In genomic region chr2:155377178-155377780, GRCh38 we compare ENCODE assay signal across 9 cellular contexts.
DNase-seq lines count a peak whose midpoint lies in the region; ATAC-seq and TF ChIP-seq lines count a peak whose summit lies in the region.
"Had no signal": no experiment of that assay in that cellular context is flagged by ENCODE, and none has a peak within 500 bp of the region (broad histone marks: within the 10 kb centered on the region; RNA-seq: fewer than 3 reads in every experiment).

No MANE protein-coding gene starts in this region.

- H3K4me3 ChIP-seq in HEK293 (ENCODE audit: low read depth, low read length) (no peak overlapping the region), dorsolateral prefrontal cortex (no peak overlapping the region), retinal pigment epithelial cell (ENCODE audit: low read length) (no peak overlapping the region)

- no peak overlapping the region for H3K4me3 Mint-ChIP-seq in CD4-positive, alpha-beta T cell

- no peaks in the 10 kb centered on the region for H3K27me3 ChIP-seq in CD4-positive, alpha-beta T cell (ENCODE audit: control insufficient read depth, insufficient read depth, low read length)
- H3K27me3 ChIP-seq in dorsolateral prefrontal cortex = no peaks in the 10 kb centered on the region

- no peaks in the 10 kb centered on the region for H3K36me3 ChIP-seq in HEK293 (ENCODE audit: control insufficient read depth in 2 of 2, insufficient read depth in 1 of 2, low read length in 2 of 2)

- H3K27ac ChIP-seq in CD4-positive, alpha-beta T cell (ENCODE audit: low read depth, low read length) = no peak overlapping the region
- no peak overlapping the region for H3K27ac ChIP-seq in HEK293 (ENCODE audit: extremely low read depth, low read depth, low read length)
- peak overlapping the region in 1 of 59 donors; percentile 22 for H3K27ac ChIP-seq in dorsolateral prefrontal cortex
- no peak overlapping the region for H3K27ac ChIP-seq in substantia nigra (ENCODE audit: low read depth, low read length, poor library complexity, severe bottlenecking)
- H3K27ac ChIP-seq: HL-60 had no signal

- no peak for ATAC-seq in CD4-positive, alpha-beta T cell (ENCODE audit: poor library complexity)

- no peaks in the 10 kb centered on the region for H3K9me3 ChIP-seq in CD4-positive, alpha-beta T cell (ENCODE audit: control insufficient read depth, low read length)
- H3K9me3 ChIP-seq in HEK293 (ENCODE audit: control insufficient read depth, insufficient read depth, low read depth, low read length) = no peaks in the 10 kb centered on the region

- POLR2A ChIA-PET in CD4-positive, alpha-beta T cell (lab: Charles Lee) = no interaction called here
- POLR2A ChIA-PET in HEK293 (lab: Yijun Ruan, JAX) = no interaction called here

- CTCF ChIA-PET in CD4-positive, alpha-beta T cell (lab: Charles Lee) = no interaction called here
- CTCF ChIA-PET in HEK293 (lab: Yijun Ruan, JAX) = interaction anchor here (0.5 to 3.7 kb wide), 15 partner anchors 9 to 1925 kb away, joined by 3 to 21 read pairs (median 3); no protein-coding TSS in a partner anchor

- no peaks in the 10 kb centered on the region for H3K4me1 Mint-ChIP-seq in CD4-positive, alpha-beta T cell (ENCODE audit: low read depth)

- peak; percentile 19 for TF ChIP-seq CTCF in CD4-positive, alpha-beta T cell (IDR thresholded peaks at IDR 0.05)
- no peak for TF ChIP-seq CTCF in HEK293 (tag by site-specific recombination; IDR thresholded peaks at IDR 0.05)
- TF ChIP-seq CTCF in dorsolateral prefrontal cortex (IDR thresholded peaks at IDR 0.05 in 54 of 56, conservative IDR thresholded peaks at IDR 0.05 in 2 of 56; ENCODE audit: low read depth in 1 of 56, partially characterized antibody in 56 of 56) = peak; percentile 26 to 84 (median 63)
- TF ChIP-seq CTCF in retinal pigment epithelial cell (conservative IDR thresholded peaks at IDR 0.05; ENCODE audit: low read depth, low read length) = peak; percentile 29

- no peaks in the 10 kb centered on the region for H3K9me3 Mint-ChIP-seq in CD4-positive, alpha-beta T cell

- intact Hi-C loops in CD4-positive, alpha-beta T cell (cut with DNase I, micrococcal nuclease) = loop anchor here (1.0 to 10.0 kb wide), 4 partner anchors 1212 to 1815 kb away; no protein-coding TSS in a partner anchor
- intact Hi-C loops in dorsolateral prefrontal cortex (cut with DNase I) = loop anchor here (5.0 to 10.0 kb wide), 6 partner anchors 438 to 1815 kb away; partner anchors contain the start of gene NR4A2 (in 2 of the 2)

- no peaks in the 10 kb centered on the region for H3K27me3 Mint-ChIP-seq in CD4-positive, alpha-beta T cell

- DNase-seq in CD4-positive, alpha-beta T cell = no peak
- DNase-seq in NCI-H748 treated with DMSO at 0.1 percent for 48 hours (lab: John Stamatoyannopoulos, UW) (peak; percentile 74), dorsolateral prefrontal cortex (no peak), retinal pigment epithelial cell (ENCODE audit: low read depth) (no peak), GF-D8 (lab: John Stamatoyannopoulos, UW) (no peak), substantia nigra (lab: John Stamatoyannopoulos, UW) (no peak)
- DNase-seq in stimulated activated CD4-positive, alpha-beta T cell treated with anti-CD3 and anti-CD28 coated beads, Interleukin-15, amount 100 ng/mL, for 24 hours = no peak

- H3K4me1 ChIP-seq in HEK293 (ENCODE audit: control insufficient read depth, insufficient read depth, low read length) = no peaks in the 10 kb centered on the region

- H3K27ac Mint-ChIP-seq in CD4-positive, alpha-beta T cell = no peak overlapping the region

- H3K36me3 Mint-ChIP-seq in CD4-positive, alpha-beta T cell (ENCODE audit: low read depth) = no peaks in the 10 kb centered on the region

TF ChIP-seq in HEK293, 187 proteins besides CTCF, POLR2A, EP300 and RAD21:
- no peak for TF ChIP-seq ZNF174 (tag by site-specific recombination; IDR thresholded peaks at IDR 0.05)
- TF ChIP-seq RBAK (tag by site-specific recombination; IDR thresholded peaks at IDR 0.05) = no peak
- peak; percentile 68 for TF ChIP-seq ZNF654 (tag by site-specific recombination; IDR thresholded peaks at IDR 0.05; ENCODE audit: low read depth)
- TF ChIP-seq ZNF664 (tag by site-specific recombination; IDR thresholded peaks at IDR 0.05) = peak; percentile 57; the same call in 1 of the 2 replicates
- no peak for TF ChIP-seq HOXD13 (CRISPR knock-in tag; IDR thresholded peaks at IDR 0.05; ENCODE audit: borderline replicate concordance)
- TF ChIP-seq GLIS1 (tag by site-specific recombination; IDR thresholded peaks at IDR 0.05) = no peak
- no peak for TF ChIP-seq OVOL3 (tag by site-specific recombination; IDR thresholded peaks at IDR 0.05)
- no peak for TF ChIP-seq PATZ1 (tag by site-specific recombination; IDR thresholded peaks at IDR 0.05)
- TF ChIP-seq ZNF837 (tag by site-specific recombination; IDR thresholded peaks at IDR 0.05) = no peak
